Comparison of ENCODE assay signal across 8 cellular contexts in genomic region chr3:53370719-53371118, GRCh38. TPM values are rescaled to one million over a fixed set of nuclear protein-coding genes. Genes with fewer than 3 reads are reported as not detected.
DNase-seq lines count a peak whose midpoint lies in the region; ATAC-seq and TF ChIP-seq lines count a peak whose summit lies in the region.
"Not testable (repeated sequence)": the region's sequence is repeated elsewhere in the genome, so short reads cannot be mapped to it uniquely, and the experiment has no call there.

No MANE protein-coding gene starts in this region.

- not testable (repeated sequence) for H3K9me3 Mint-ChIP-seq in MCF 10A (ENCODE audit: unreplicated experiment)

- H3K36me3 Mint-ChIP-seq in MCF 10A (ENCODE audit: insufficient read depth, unreplicated experiment), result not testable (repeated sequence)

- CTCF ChIA-PET in RWPE1 (lab: Yijun Ruan, JAX); MCF 10A (lab: Yijun Ruan, JAX): not testable (repeated sequence)

- not testable (repeated sequence) for TF ChIP-seq POLR2A in transverse colon (IDR thresholded peaks at IDR 0.05)

- 51 to 61% methylated on average over 3 to 15 of the region's 17 CpGs for WGBS in transverse colon (ENCODE audit: low coverage in 1 of 2), 2 donors

- not testable (repeated sequence) for TF ChIP-seq EP300 in transverse colon (IDR thresholded peaks at IDR 0.05; ENCODE audit: low read depth)

- DNase-seq in RWPE1 (ENCODE audit: low spot score); MCF 10A (ENCODE audit: unreplicated experiment); epithelial cell of prostate (ENCODE audit: low read depth, low spot score): not testable (repeated sequence)
- DNase-seq in mucosa of descending colon, result peak in 2 of 3 donors; percentile 61
- DNase-seq in transverse colon, result peak; percentile 26

- POLR2A ChIA-PET in RWPE1 (lab: Yijun Ruan, JAX; ENCODE audit: low non-redundant PET), result not testable (repeated sequence)
- POLR2A ChIA-PET in MCF 10A (lab: Yijun Ruan, JAX), result interaction anchor here (2.4 kb wide), 1 partner anchor 23 kb away, joined by 6 read pairs; the partner anchor contains the start of gene DCP1A

- in situ Hi-C loops in transverse colon (cut with MboI; ENCODE audit: low pct_ligation_motif_present in 1 of 4, low pct_unique_long_range_greater_than_20kb in 1 of 4, low sequenced_read_pairs in 3 of 4), result loop anchor here in 3 of 4 donors (10.0 kb wide), 2 partner anchors 334 to 344 kb away; no protein-coding TSS in a partner anchor

- H3K4me3 ChIP-seq in HUES6 (ENCODE audit: low read depth, low read length) (peak overlapping the region; percentile 49; the same call in 1 of the 2 replicates), transverse colon (peak overlapping the region in 1 of 4 donors; percentile 29)
- not testable (repeated sequence) for H3K4me3 ChIP-seq in mucosa of descending colon

- H3K4me1 Mint-ChIP-seq in MCF 10A (ENCODE audit: insufficient read depth, unreplicated experiment), result not testable (repeated sequence)

- peak overlapping the region; percentile 44; the same call in 1 of the 2 replicates for H3K9ac ChIP-seq in ES-I3 (ENCODE audit: low read depth, low read length)
- H3K9ac ChIP-seq in HUES6 (ENCODE audit: low read length), result peak overlapping the region; percentile 66

- not testable (repeated sequence) for H3K9me3 ChIP-seq in ES-I3 (ENCODE audit: control insufficient read depth, insufficient read depth, low read length); HUES6 (ENCODE audit: control insufficient read depth, insufficient read depth, low read depth, low read length); mucosa of descending colon; transverse colon

- not testable (repeated sequence) for H3K27ac ChIP-seq in HUES6 (ENCODE audit: low read depth, low read length)
- H3K27ac ChIP-seq in RWPE1, result peak overlapping the region; percentile 30; the same call in 1 of the 2 replicates
- H3K27ac ChIP-seq in VCaP, result peak overlapping the region; percentile 29; the same call in 1 of the 2 replicates
- H3K27ac ChIP-seq in epithelial cell of prostate, result peak overlapping the region; percentile 5
- peak overlapping the region in 1 of 4 donors; percentile 9 for H3K27ac ChIP-seq in transverse colon

- not testable (repeated sequence) for H3K27me3 ChIP-seq in HUES6 (ENCODE audit: control insufficient read depth, insufficient read depth, low read length); transverse colon

- peak overlapping the region; percentile 62 for H3K4me3 Mint-ChIP-seq in MCF 10A (ENCODE audit: unreplicated experiment)

- intact Hi-C loops in MCF 10A (cut with micrococcal nuclease), result loop anchor here (10.0 kb wide), 1 partner anchor 144 kb away; no protein-coding TSS in a partner anchor
- intact Hi-C loops in mucosa of descending colon (cut with DNase I, micrococcal nuclease); transverse colon (cut with DNase I; ENCODE audit: low total_unique reads): not testable (repeated sequence)

- not testable (repeated sequence) for H3K27me3 Mint-ChIP-seq in MCF 10A (ENCODE audit: insufficient read depth, unreplicated experiment)

- not testable (repeated sequence) for H3K27ac Mint-ChIP-seq in MCF 10A (ENCODE audit: low read depth, unreplicated experiment)

- not testable (repeated sequence) for BruUV-seq in MCF 10A (replicated peaks; lab: Mats Ljungman, UMichigan)

- not testable (repeated sequence) for ATAC-seq in mucosa of descending colon

- not testable (repeated sequence) for H3K4me1 ChIP-seq in ES-I3 (ENCODE audit: insufficient read depth, low read length); HUES6 (ENCODE audit: control insufficient read depth, insufficient read depth, low read length); mucosa of descending colon (ENCODE audit: low read depth); transverse colon

- not testable (repeated sequence) for TF ChIP-seq CTCF in RWPE1 (conservative IDR thresholded peaks at IDR 0.05; ENCODE audit: low read depth); VCaP (conservative IDR thresholded peaks at IDR 0.05); MCF 10A (IDR thresholded peaks at IDR 0.05; ENCODE audit: unreplicated experiment); mucosa of descending colon (IDR thresholded peaks at IDR 0.05); transverse colon (IDR thresholded peaks at IDR 0.05)

- H3K36me3 ChIP-seq in ES-I3 (ENCODE audit: insufficient read depth, low read length); HUES6 (ENCODE audit: control insufficient read depth, insufficient read depth, low read length); mucosa of descending colon (ENCODE audit: low read depth); transverse colon: not testable (repeated sequence)

RNA-seq across cellular contexts. Expression of gene DCP1A, which starts 23.4 kb away (rescaled TPM):
- total RNA-seq in MCF 10A (2022), result 22.1 and 23.6 TPM in 2 replicates
- 10 to 100 TPM; 20.7 to 28.2 (median 21.3) TPM for total RNA-seq in mucosa of descending colon
- 10 to 100 TPM; 11.6 to 22.4 (median 17.2) TPM for total RNA-seq in transverse colon
